29 cellular contexts compared by ENCODE assay signal in the genomic region with DNA sequence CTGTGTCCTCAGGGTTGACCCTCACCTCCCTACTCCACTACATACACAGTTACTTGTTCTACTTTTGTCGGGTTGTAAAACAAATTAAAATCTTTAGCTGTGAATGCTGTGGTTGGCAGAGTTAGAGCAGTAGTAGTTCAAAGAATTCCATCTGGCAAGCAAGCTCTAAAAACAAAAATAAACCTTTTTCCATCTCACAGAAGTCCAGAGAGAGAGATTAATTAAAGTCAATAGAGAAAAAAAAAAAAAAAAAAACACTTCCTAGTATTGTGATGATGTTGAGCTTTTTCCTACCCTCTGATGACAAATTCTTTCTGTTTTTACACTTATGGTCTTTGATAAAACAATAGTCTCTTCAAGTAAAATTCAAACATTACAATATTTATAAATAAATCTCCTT.
"Had no signal": no experiment of that assay in that cellular context is flagged by ENCODE, and none has a peak within 500 bp of the region (broad histone marks: within the 10 kb centered on the region; RNA-seq: fewer than 3 reads in every experiment).

No MANE protein-coding gene starts in this region.

- H3K36me3 Mint-ChIP-seq: naive B cell had no signal

- H3K9me3 ChIP-seq: colonic mucosa, gastrocnemius medialis had no signal

- H3K27ac ChIP-seq: colonic mucosa, epithelial cell of prostate, esophagus squamous epithelium, gastrocnemius medialis, heart right ventricle, left lung, lower lobe of right lung had no signal

- ATAC-seq: effector memory CD8-positive, alpha-beta T cell; esophagus mucosa; gastrocnemius medialis; left colon; left lung; lower lobe of right lung; mucosa of descending colon had no signal

- H3K27ac Mint-ChIP-seq: dendritic cell treated with granulocyte-macrophage colony-stimulating factor and Interleukin-4, amounts not matched to agents 40 ng/mL and 50 ng/mL, for 4 days; effector memory CD8-positive, alpha-beta T cell; endodermal cell; immature natural killer cell; mesothelial cell of epicardium; naive B cell had no signal

- DNase-seq: colonic mucosa; cortex of kidney; effector CD8-positive, alpha-beta T cell; effector memory CD8-positive, alpha-beta T cell; endodermal cell; erythroblast; esophagus squamous epithelium; foreskin fibroblast; foreskin melanocyte; gastrocnemius medialis; glutamatergic neuron; head of caudate nucleus; heart right ventricle; hippocampal formation; immature natural killer cell; islet precursor cell; kidney; kidney glomerular epithelial cell; left colon; left lung; lower lobe of right lung; mesenchymal stem cell; mucosa of descending colon; naive B cell had no signal

- H3K27me3 Mint-ChIP-seq: dendritic cell treated with granulocyte-macrophage colony-stimulating factor and Interleukin-4, amounts not matched to agents 40 ng/mL and 50 ng/mL, for 4 days; effector memory CD8-positive, alpha-beta T cell; naive B cell had no signal

- H3K4me1 Mint-ChIP-seq: endodermal cell, immature natural killer cell, naive B cell had no signal

- H3K4me3 ChIP-seq: colonic mucosa, esophagus squamous epithelium, gastrocnemius medialis, heart right ventricle, left lung, lower lobe of right lung, mucosa of descending colon had no signal

- H3K4me1 ChIP-seq: colonic mucosa, esophagus squamous epithelium, gastrocnemius medialis, left lung, lower lobe of right lung had no signal

- H3K4me3 Mint-ChIP-seq: dendritic cell treated with granulocyte-macrophage colony-stimulating factor and Interleukin-4, amounts not matched to agents 40 ng/mL and 50 ng/mL, for 4 days; effector memory CD8-positive, alpha-beta T cell; endodermal cell; immature natural killer cell; mesothelial cell of epicardium; naive B cell had no signal

- FAIRE-seq: endometrium, kidney had no signal

- H3K36me3 ChIP-seq: colonic mucosa, esophagus squamous epithelium, gastrocnemius medialis, heart right ventricle, left lung, lower lobe of right lung had no signal

- H3K27me3 ChIP-seq: colonic mucosa, esophagus squamous epithelium, gastrocnemius medialis, heart right ventricle, left lung had no signal
